ENCODE assay signal across 9 cellular contexts in the genomic region with DNA sequence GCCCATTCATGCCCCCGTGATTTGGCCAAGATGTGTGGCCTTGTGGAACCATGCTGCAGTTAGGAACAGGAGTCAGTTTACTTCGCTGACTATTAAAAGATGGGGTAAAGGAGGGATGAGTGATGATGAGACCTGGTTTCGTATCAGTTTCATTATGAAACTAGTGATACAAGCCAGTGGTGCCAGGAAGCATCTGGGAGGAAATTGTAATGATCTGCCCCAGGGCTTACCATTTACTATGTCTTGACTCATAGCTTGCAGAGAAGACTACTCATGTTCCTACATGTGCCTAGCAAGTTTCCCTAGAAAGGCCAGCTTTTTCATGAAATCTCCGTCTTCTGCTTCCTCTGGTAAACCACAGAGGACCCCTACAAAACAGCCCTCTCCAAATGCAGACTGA. TPM values are rescaled to one million over a fixed set of nuclear protein-coding genes. Genes with fewer than 3 reads are reported as not detected.
DNase-seq lines count a peak whose midpoint lies in the region; ATAC-seq lines count a peak whose summit lies in the region.
"Had no signal": no experiment of that assay in that cellular context is flagged by ENCODE, and none has a peak within 500 bp of the region (broad histone marks: within the 10 kb centered on the region; RNA-seq: fewer than 3 reads in every experiment).

No MANE protein-coding gene starts in this region.

- DNase-seq in activated T-cell treated with anti-CD3 and anti-CD28 coated beads for 24 hours (ENCODE audit: low read depth) (peak; percentile 27), activated T-cell treated with anti-CD3 and anti-CD28 coated beads for 4 hours (no peak), HT1080 (ENCODE audit: low read depth) (peak; percentile 75), hepatic stellate cell (ENCODE audit: low spot score) (no peak), NCI-H1417 treated with DMSO at 0.1 percent for 48 hours (lab: John Stamatoyannopoulos, UW) (no peak)
- DNase-seq in activated T-cell treated with anti-CD3 and anti-CD28 coated beads, Interleukin-2, amount 50 U/mL, for 72 hours = peak; percentile 54 to 56
- DNase-seq in stimulated activated CD8-positive, alpha-beta memory T cell treated with anti-CD3 and anti-CD28 coated beads, Interleukin-4, amount 100 ng/mL, for 48 hours = peak; percentile 43
- DNase-seq: heart left ventricle had no signal

- H3K27ac Mint-ChIP-seq in activated T-cell treated with anti-CD3 and anti-CD28 coated beads, Interleukin-2, amount 50 U/mL, for 72 hours = peak overlapping the region; percentile 6

- peaks cover 8% of the 10 kb centered on the region for H3K27me3 Mint-ChIP-seq in activated T-cell treated with anti-CD3 and anti-CD28 coated beads, Interleukin-2, amount 50 U/mL, for 72 hours (ENCODE audit: low read depth)

- peaks cover 25% of the 10 kb centered on the region for H3K4me1 Mint-ChIP-seq in activated T-cell treated with anti-CD3 and anti-CD28 coated beads, Interleukin-2, amount 50 U/mL, for 72 hours (ENCODE audit: low read depth)

- H3K4me3 Mint-ChIP-seq in activated T-cell treated with anti-CD3 and anti-CD28 coated beads, Interleukin-2, amount 50 U/mL, for 72 hours = peak overlapping the region; percentile 18 to 50

- no peaks in the 10 kb centered on the region for H3K9me3 Mint-ChIP-seq in activated T-cell treated with anti-CD3 and anti-CD28 coated beads, Interleukin-2, amount 50 U/mL, for 72 hours

- peaks cover 0 to 3% of the 10 kb centered on the region in 2 donors for H3K36me3 Mint-ChIP-seq in activated T-cell treated with anti-CD3 and anti-CD28 coated beads, Interleukin-2, amount 50 U/mL, for 72 hours (ENCODE audit: insufficient read depth in 2 of 2)

- peak; percentile 99 for ATAC-seq in activated T-cell treated with anti-CD3 and anti-CD28 coated beads, Interleukin-2, amount 50 U/mL, for 72 hours (replicated peaks in 1 of 2)
- ATAC-seq in GM21526 (IDR thresholded peaks at IDR 0.05; ENCODE audit: low FRiP score, unreplicated experiment) = no peak
- ATAC-seq: heart left ventricle had no signal

RNA-seq across cellular contexts. Expression of gene CDH3, which starts 23.2 kb away (rescaled TPM):
- 0.10 and 0.31 TPM in 2 replicates for total RNA-seq in HT1080 (2014; rRNA removed; shearing (Covaris generic))
- polyA plus RNA-seq in HT1080 (2015; cell fraction: cytosol; rRNA removed) = not detected in 2 replicates
- 0.44 and 0.48 TPM in 2 replicates for polyA plus RNA-seq in HT1080 (2015; cell fraction: nucleus; rRNA removed)
- 10 to 100 TPM; 15.2 to 24.3 TPM for total RNA-seq in activated T-cell treated with anti-CD3 and anti-CD28 coated beads, Interleukin-2, amount 50 U/mL, for 72 hours

Comparison
In these comparisons a context has a peak if more than half of its experiments do, and no peak if none do; other contexts are left out.
1. DNase-seq: peak in activated T-cell treated with anti-CD3 and anti-CD28 coated beads for 24 hours (single experiment), HT1080 (single experiment), activated T-cell treated with anti-CD3 and anti-CD28 coated beads, Interleukin-2, amount 50 U/mL, for 72 hours (2 of 2) and stimulated activated CD8-positive, alpha-beta memory T cell treated with anti-CD3 and anti-CD28 coated beads, Interleukin-4, amount 100 ng/mL, for 48 hours (single experiment); none in activated T-cell treated with anti-CD3 and anti-CD28 coated beads for 4 hours (single experiment), hepatic stellate cell (single experiment) and NCI-H1417 treated with DMSO at 0.1 percent for 48 hours (single experiment).
2. RNA of gene CDH3, which starts 23.2 kb away (total RNA-seq): 15.2 to 24.3 TPM in activated T-cell treated with anti-CD3 and anti-CD28 coated beads, Interleukin-2, amount 50 U/mL, for 72 hours; 0.10 to 0.31 TPM in HT1080; every median in the first group is over 10 times any median in the second.